Comparison of ENCODE assay signal across 8 cellular contexts in genomic region chr20:31720486-31721407, GRCh38. TPM values are rescaled to one million over a fixed set of nuclear protein-coding genes. Genes with fewer than 3 reads are reported as not detected.
DNase-seq lines count a peak whose midpoint lies in the region; ATAC-seq and TF ChIP-seq lines count a peak whose summit lies in the region.

No MANE protein-coding gene starts in this region.

- H3K27me3 ChIP-seq in right lobe of liver (no peaks in the 10 kb centered on the region), testis (no peaks in the 10 kb centered on the region)

- peak in 1 of 4 donors; percentile 33 for ATAC-seq in right lobe of liver
- no peak for ATAC-seq in HG03521 (IDR thresholded peaks at IDR 0.05; ENCODE audit: unreplicated experiment)

- WGBS in right lobe of liver (ENCODE audit: insufficient coverage, low coverage, low lambda C conversion rate, missing lambda C conversion rate), result 2% methylated on average over 7 of the region's 7 CpGs
- WGBS in testis, 2 donors, result 45 to 47% methylated on average over 7 of the region's 7 CpGs

- intact Hi-C loops in right lobe of liver (cut with DNase I), result loop anchor here (5.0 kb wide), 1 partner anchor 58 kb away; no protein-coding TSS in a partner anchor
- intact Hi-C loops in testis (cut with DNase I; ENCODE audit: low total_unique reads), result no loop called here

- TF ChIP-seq CTCF in LNCaP clone FGC (IDR thresholded peaks at IDR 0.05; ENCODE audit: control insufficient read depth, extremely low read depth, insufficient read depth), result no peak
- no peak for TF ChIP-seq CTCF in astrocyte of the spinal cord (IDR thresholded peaks at IDR 0.05; ENCODE audit: low read depth, low read length)
- no peak for TF ChIP-seq CTCF in right lobe of liver (IDR thresholded peaks at IDR 0.05)
- no peak for TF ChIP-seq CTCF in testis (IDR thresholded peaks at IDR 0.05)

- DNase-seq in Daoy (ENCODE audit: low read depth), result peak; percentile 24
- DNase-seq in LNCaP clone FGC (ENCODE audit: low read depth), result no peak
- no peak for DNase-seq in astrocyte of the spinal cord (ENCODE audit: low read depth, low spot score)
- peak in 2 of 3 donors; percentile 65 to 71 for DNase-seq in right lobe of liver
- no peak for DNase-seq in testis
- no peak for DNase-seq in MV-4-11 (lab: John Stamatoyannopoulos, UW)
- DNase-seq in islet precursor cell, result no peak

- H3K4me1 ChIP-seq in right lobe of liver, result peaks cover 0 to 44% (median 19%) of the 10 kb centered on the region in 4 donors
- H3K4me1 ChIP-seq in testis, result peaks cover 41% of the 10 kb centered on the region

- in situ Hi-C loops in astrocyte of the spinal cord (cut with HindIII; ENCODE audit: low sequenced_read_pairs), result no loop called here

- H3K27ac ChIP-seq in right lobe of liver (peak overlapping the region; percentile 97 to 98 (median 97)), testis (peak overlapping the region; percentile 97 to 99)

- H3K36me3 ChIP-seq in right lobe of liver (no peaks in the 10 kb centered on the region), testis (ENCODE audit: low read depth, missing control alignments) (no peaks in the 10 kb centered on the region)

- TF ChIP-seq POLR2A in right lobe of liver (IDR thresholded peaks at IDR 0.05) (peak; percentile 45), testis (IDR thresholded peaks at IDR 0.05) (no peak)

- H3K4me3 ChIP-seq in LNCaP clone FGC (ENCODE audit: low read depth, low read length) (peak overlapping the region; percentile 89), astrocyte of the spinal cord (ENCODE audit: low read depth, low read length) (peak overlapping the region; percentile 82), right lobe of liver (peak overlapping the region; percentile 90 to 97 (median 95)), testis (peak overlapping the region; percentile 79 to 83)

- no peaks in the 10 kb centered on the region for H3K9me3 ChIP-seq in right lobe of liver
- no peaks in the 10 kb centered on the region for H3K9me3 ChIP-seq in testis

RNA-seq across cellular contexts. Expression of gene BCL2L1, which starts 1.9 kb away (rescaled TPM):
- 49.1 and 55.1 TPM in 2 replicates for total RNA-seq in Daoy (2014; rRNA removed; shearing (Covaris generic))
- total RNA-seq in right lobe of liver (10 to 100 TPM; 30.5 to 96.1 (median 63.4) TPM), testis (10 to 100 TPM; 83.0 to 84.7 TPM)
- polyA plus RNA-seq in testis (ENCODE audit: insufficient read depth, low read depth, low replicate concordance), result 122 TPM

RNA-seq across cellular contexts. Expression of gene TPX2, which starts 18.3 kb away (rescaled TPM):
- total RNA-seq in Daoy (2014; rRNA removed; shearing (Covaris generic)), result 222 and 237 TPM in 2 replicates
- total RNA-seq in right lobe of liver (1 to 10 TPM in 5 of 6 experiments, under 1 TPM in 1; 0.56 to 8.3 (median 2.8) TPM), testis (10 to 100 TPM; 39.7 to 52.5 TPM)
- polyA plus RNA-seq in testis (ENCODE audit: insufficient read depth, low read depth, low replicate concordance), result 74.6 TPM

Comparison
In these comparisons a context has a peak if more than half of its experiments do, and no peak if none do; other contexts are left out.
1. DNase-seq: peak in Daoy (single experiment) and right lobe of liver (2 of 3); none in LNCaP clone FGC (single experiment), astrocyte of the spinal cord (single experiment), testis (single experiment), MV-4-11 (single experiment) and islet precursor cell (single experiment).
2. RNA of gene TPX2, which starts 18.3 kb away (total RNA-seq): 222 to 237 TPM in Daoy and 39.7 to 52.5 TPM in testis; 0.56 to 8.3 TPM in right lobe of liver; every median in the first group is over 4 times any median in the second.
3. Peak in every context shown above with its lines, with median percentiles within 50 percentile points of each other: H3K4me3 ChIP-seq.